8 cellular contexts compared by ENCODE assay signal in genomic region chr9:70412678-70413426, GRCh38. TPM values are rescaled to one million over a fixed set of nuclear protein-coding genes. Genes with fewer than 3 reads are reported as not detected.
DNase-seq lines count a peak whose midpoint lies in the region; ATAC-seq and TF ChIP-seq lines count a peak whose summit lies in the region.

No MANE protein-coding gene starts in this region.

- H3K27ac ChIP-seq in A673 (ENCODE audit: low read depth, low read length, poor library complexity, severe bottlenecking) = peak overlapping the region; percentile 87
- peak overlapping the region; percentile 99 for H3K27ac ChIP-seq in effector memory CD4-positive, alpha-beta T cell (ENCODE audit: insufficient read depth, low read length, poor library complexity, severe bottlenecking)

- H3K36me3 ChIP-seq in A673 (ENCODE audit: insufficient read depth, low read length, poor library complexity, severe bottlenecking) = no peaks in the 10 kb centered on the region
- H3K36me3 ChIP-seq in effector memory CD4-positive, alpha-beta T cell (ENCODE audit: control insufficient read depth, insufficient read depth, low read length) = peaks cover 7% of the 10 kb centered on the region

- no peaks in the 10 kb centered on the region for H3K27me3 Mint-ChIP-seq in activated CD8-positive, alpha-beta memory T cell treated with anti-CD3 and anti-CD28 coated beads, Interleukin-2, amount 10 ng/mL, durations not matched to agents 7 days and 5 days

- CTCF ChIA-PET in A673 (lab: Charles Lee) = interaction anchor here (0.9 kb wide), 1 partner anchor 190 kb away, joined by 3 read pairs; no protein-coding TSS in a partner anchor
- CTCF ChIA-PET in activated CD8-positive, alpha-beta memory T cell treated with anti-CD3 and anti-CD28 coated beads, Interleukin-2, amount 10 ng/mL, durations not matched to agents 7 days and 5 days (lab: Charles Lee) = interaction anchor here (0.9 to 1.9 kb wide), 4 partner anchors 9 to 190 kb away, joined by 3 to 5 read pairs (median 3); no protein-coding TSS in a partner anchor

- H3K4me3 Mint-ChIP-seq in activated CD8-positive, alpha-beta memory T cell treated with anti-CD3 and anti-CD28 coated beads, Interleukin-2, amount 10 ng/mL, durations not matched to agents 7 days and 5 days = peak overlapping the region; percentile 96

- H3K9me3 Mint-ChIP-seq in activated CD8-positive, alpha-beta memory T cell treated with anti-CD3 and anti-CD28 coated beads, Interleukin-2, amount 10 ng/mL, durations not matched to agents 7 days and 5 days (ENCODE audit: low read depth) = no peaks in the 10 kb centered on the region

- H3K4me3 ChIP-seq in A673 (ENCODE audit: low read depth, low read length, poor library complexity, severe bottlenecking) (peak overlapping the region; percentile 64), lower leg skin (ENCODE audit: low read depth, poor library complexity, severe bottlenecking) (peak overlapping the region; percentile 99)
- peak overlapping the region; percentile 94 for H3K4me3 ChIP-seq in effector memory CD4-positive, alpha-beta T cell (ENCODE audit: insufficient read depth, low read depth, low read length, poor library complexity, severe bottlenecking)

- TF ChIP-seq POLR2A in lower leg skin (IDR thresholded peaks at IDR 0.05) = no peak

- DNase-seq in A673 (ENCODE audit: low spot score) (peak; percentile 56), NCI-H2107 treated with DMSO at 0.1 percent for 48 hours (lab: John Stamatoyannopoulos, UW; ENCODE audit: unreplicated experiment) (peak; percentile 51), lower leg skin (ENCODE audit: low spot score in 2 of 2) (peak; percentile 80 to 97), KG1 (lab: John Stamatoyannopoulos, UW) (no peak)
- peak; percentile 66 for DNase-seq in activated CD8-positive, alpha-beta memory T cell treated with anti-CD3 and anti-CD28 coated beads, Interleukin-2, amount 10 ng/mL, durations not matched to agents 7 days and 5 days
- peak in 2 of 3 donors; percentile 36 to 54 for DNase-seq in effector memory CD4-positive, alpha-beta T cell
- DNase-seq in stimulated activated CD8-positive, alpha-beta memory T cell treated with anti-CD3 and anti-CD28 coated beads, Interleukin-15, amount 100 ng/mL, for 24 hours (ENCODE audit: low read depth) = peak; percentile 13

- peak; percentile 1 for ATAC-seq in GM19025 (IDR thresholded peaks at IDR 0.05; ENCODE audit: low read depth, unreplicated experiment)
- ATAC-seq in activated CD8-positive, alpha-beta memory T cell treated with anti-CD3 and anti-CD28 coated beads, Interleukin-2, amount 10 ng/mL, durations not matched to agents 7 days and 5 days = no peak

- H3K27ac Mint-ChIP-seq in activated CD8-positive, alpha-beta memory T cell treated with anti-CD3 and anti-CD28 coated beads, Interleukin-2, amount 10 ng/mL, durations not matched to agents 7 days and 5 days = peak overlapping the region; percentile 97

- POLR2A ChIA-PET in A673 (lab: Charles Lee; ENCODE audit: low non-redundant PET) = no interaction called here

- H3K36me3 Mint-ChIP-seq in activated CD8-positive, alpha-beta memory T cell treated with anti-CD3 and anti-CD28 coated beads, Interleukin-2, amount 10 ng/mL, durations not matched to agents 7 days and 5 days = peaks cover 8% of the 10 kb centered on the region

- no peaks in the 10 kb centered on the region for H3K27me3 ChIP-seq in A673 (replicated peaks; ENCODE audit: insufficient read depth, low read depth, low read length, poor library complexity)
- no peaks in the 10 kb centered on the region for H3K27me3 ChIP-seq in effector memory CD4-positive, alpha-beta T cell (replicated peaks; ENCODE audit: control insufficient read depth, insufficient read depth, low read length, poor library complexity, severe bottlenecking)

- no TSS peak for BruUV-seq in A673 (replicated peaks; lab: Mats Ljungman, UMichigan)

- H3K9me3 ChIP-seq in A673 (ENCODE audit: low read depth, low read length, poor library complexity, severe bottlenecking) = no peaks in the 10 kb centered on the region
- H3K9me3 ChIP-seq in effector memory CD4-positive, alpha-beta T cell (ENCODE audit: control insufficient read depth, low read length) = no peaks in the 10 kb centered on the region

- 0 to 1% methylated on average over 13 to 33 of the region's 55 CpGs for WGBS in lower leg skin, 2 donors

- H3K4me1 ChIP-seq in A673 (ENCODE audit: insufficient read depth, low read length, poor library complexity, severe bottlenecking) = peaks cover 9% of the 10 kb centered on the region
- H3K4me1 ChIP-seq in effector memory CD4-positive, alpha-beta T cell (ENCODE audit: control insufficient read depth, insufficient read depth, low read length, poor library complexity, severe bottlenecking) = peaks cover 25% of the 10 kb centered on the region

- H3K4me1 Mint-ChIP-seq in activated CD8-positive, alpha-beta memory T cell treated with anti-CD3 and anti-CD28 coated beads, Interleukin-2, amount 10 ng/mL, durations not matched to agents 7 days and 5 days = peaks cover 42% of the 10 kb centered on the region

- TF ChIP-seq CTCF in A673 (conservative IDR thresholded peaks at IDR 0.05; ENCODE audit: low read depth, low read length) = no peak
- TF ChIP-seq CTCF in lower leg skin (IDR thresholded peaks at IDR 0.05) = no peak

- intact Hi-C loops in A673 (cut with micrococcal nuclease; ENCODE audit: unreplicated experiment) = loop anchor here (10.0 kb wide), 1 partner anchor 158 kb away; the partner anchor contains the start of gene SMC5
- intact Hi-C loops in lower leg skin (cut with DNase I; ENCODE audit: low total_unique reads) = no loop called here

RNA-seq across cellular contexts. Expression of gene KLF9, which starts 1.6 kb away (rescaled TPM):
- 0.34 and 1.0 TPM in 2 replicates for total RNA-seq in A673 (2021)
- total RNA-seq in activated CD8-positive, alpha-beta memory T cell treated with anti-CD3 and anti-CD28 coated beads, Interleukin-2, amount 10 ng/mL, durations not matched to agents 7 days and 5 days = 10 to 100 TPM; 12.0 to 12.2 TPM
- total RNA-seq in lower leg skin = 100 to 1,000 TPM in 2 of 4 donors, 10 to 100 TPM in 2; 71.5 to 198 (median 104) TPM

Comparison
In these comparisons a context has a peak if more than half of its experiments do, and no peak if none do; other contexts are left out.
1. RNA of gene KLF9, which starts 1.6 kb away (total RNA-seq): 71.5 to 198 TPM in lower leg skin; 12.0 to 12.2 TPM in activated CD8-positive, alpha-beta memory T cell treated with anti-CD3 and anti-CD28 coated beads, Interleukin-2, amount 10 ng/mL, durations not matched to agents 7 days and 5 days and 0.34 to 1.0 TPM in A673; every median in the first group is over 4 times any median in the second.
2. Peak in every context shown above with its lines, with median percentiles within 50 percentile points of each other: H3K4me3 ChIP-seq.